Comparison of ENCODE assay signal across 8 cellular contexts in genomic region chr5:115068239-115069086, GRCh38.
DNase-seq lines count a peak whose midpoint lies in the region; ATAC-seq and TF ChIP-seq lines count a peak whose summit lies in the region.

No MANE protein-coding gene starts in this region.

- no peaks in the 10 kb centered on the region for H3K36me3 Mint-ChIP-seq in endothelial cell (ENCODE audit: low read depth, unreplicated experiment)

- in situ Hi-C loops in SK-MEL-5 (cut with HindIII; ENCODE audit: low pct_unique_long_range_greater_than_20kb, low sequenced_read_pairs), result loop anchor here (25.0 kb wide), 1 partner anchor 581 kb away; no protein-coding TSS in a partner anchor

- H3K27me3 Mint-ChIP-seq in endothelial cell (ENCODE audit: unreplicated experiment), result peaks cover 3% of the 10 kb centered on the region

- H3K27ac Mint-ChIP-seq in endothelial cell (ENCODE audit: unreplicated experiment), result no peak overlapping the region

- intact Hi-C loops in head of caudate nucleus (cut with DNase I), result no loop called here

- peak; percentile 76 for ATAC-seq in HG03469 (IDR thresholded peaks at IDR 0.05; ENCODE audit: unreplicated experiment)

- H3K4me1 Mint-ChIP-seq in endothelial cell (ENCODE audit: unreplicated experiment), result no peaks in the 10 kb centered on the region

- H3K4me3 Mint-ChIP-seq in endothelial cell (ENCODE audit: unreplicated experiment), result no peak overlapping the region

- DNase-seq in DMS79 treated with DMSO at 0.1 percent for 48 hours (lab: John Stamatoyannopoulos, UW), result peak; percentile 17
- DNase-seq in GM20000 (ENCODE audit: low spot score), result peak; percentile 27
- DNase-seq in SK-MEL-5 (ENCODE audit: low read depth, low spot score), result peak; percentile 44
- DNase-seq in hepatic stellate cell (ENCODE audit: low spot score), result peak; percentile 2
- no peak for DNase-seq in endothelial cell (ENCODE audit: low spot score)
- no peak for DNase-seq in head of caudate nucleus
- DNase-seq in midbrain (lab: John Stamatoyannopoulos, UW), result no peak

- TF ChIP-seq CTCF in GM20000 (IDR thresholded peaks at IDR 0.05; ENCODE audit: extremely low read depth, missing control alignments) (no peak), endothelial cell (IDR thresholded peaks at IDR 0.05; ENCODE audit: unreplicated experiment) (no peak)

- H3K9me3 Mint-ChIP-seq in endothelial cell (ENCODE audit: unreplicated experiment), result no peaks in the 10 kb centered on the region

Comparison
In these comparisons a context has a peak if more than half of its experiments do, and no peak if none do; other contexts are left out.
1. DNase-seq: peak in DMS79 treated with DMSO at 0.1 percent for 48 hours (single experiment), GM20000 (single experiment), SK-MEL-5 (single experiment) and hepatic stellate cell (single experiment); none in endothelial cell (single experiment), head of caudate nucleus (0 of 42) and midbrain (single experiment).